Comparison of ENCODE assay signal across 16 cellular contexts in genomic region chr9:78187763-78188495, GRCh38. TPM values are rescaled to one million over a fixed set of nuclear protein-coding genes. Genes with fewer than 3 reads are reported as not detected.
DNase-seq lines count a peak whose midpoint lies in the region; ATAC-seq and TF ChIP-seq lines count a peak whose summit lies in the region.
"Had no signal": no experiment of that assay in that cellular context is flagged by ENCODE, and none has a peak within 500 bp of the region (broad histone marks: within the 10 kb centered on the region; RNA-seq: fewer than 3 reads in every experiment).

No MANE protein-coding gene starts in this region.

- POLR2A ChIA-PET in CD4-positive, alpha-beta memory T cell (lab: Charles Lee; ENCODE audit: partially characterized antibody), result interaction anchor here (0.8 kb wide), 1 partner anchor 12 kb away, joined by 3 read pairs; no protein-coding TSS in a partner anchor

- H3K36me3 Mint-ChIP-seq in brain, result no peaks in the 10 kb centered on the region
- no peaks in the 10 kb centered on the region for H3K36me3 Mint-ChIP-seq in CD4-positive, alpha-beta memory T cell
- H3K36me3 Mint-ChIP-seq: activated naive CD4-positive, alpha-beta T cell treated with anti-CD3 and anti-CD28 coated beads, Interleukin-2, amount 50 U/mL, for 72 hours; CD8-positive, alpha-beta T cell had no signal

- H3K27ac ChIP-seq in upper lobe of right lung, result no peak overlapping the region
- H3K27ac ChIP-seq in CD4-positive, alpha-beta memory T cell (ENCODE audit: low read depth, low read length), result no peak overlapping the region
- H3K27ac ChIP-seq: 22Rv1, parathyroid adenoma, stomach had no signal

- H3K9me3 Mint-ChIP-seq in brain, result no peaks in the 10 kb centered on the region
- no peaks in the 10 kb centered on the region for H3K9me3 Mint-ChIP-seq in CD4-positive, alpha-beta memory T cell
- H3K9me3 Mint-ChIP-seq: CD8-positive, alpha-beta T cell had no signal

- no peaks in the 10 kb centered on the region for H3K27me3 Mint-ChIP-seq in brain
- H3K27me3 Mint-ChIP-seq in CD4-positive, alpha-beta memory T cell, result no peaks in the 10 kb centered on the region

- peak overlapping the region in 3 of 5 experiments; percentile 49 to 85 (median 50) for H3K27ac Mint-ChIP-seq in brain
- H3K27ac Mint-ChIP-seq in CD4-positive, alpha-beta memory T cell, result peak overlapping the region in 1 of 7 donors; percentile 26
- H3K27ac Mint-ChIP-seq: activated naive CD4-positive, alpha-beta T cell treated with anti-CD3 and anti-CD28 coated beads, Interleukin-2, amount 50 U/mL, for 72 hours; CD8-positive, alpha-beta T cell had no signal

- peak overlapping the region in 1 of 5 experiments; percentile 33 for H3K4me3 Mint-ChIP-seq in brain
- peak overlapping the region in 1 of 8 donors; percentile 30 for H3K4me3 Mint-ChIP-seq in CD4-positive, alpha-beta memory T cell
- H3K4me3 Mint-ChIP-seq: CD8-positive, alpha-beta T cell had no signal

- H3K9me3 ChIP-seq in upper lobe of right lung, result no peaks in the 10 kb centered on the region
- no peaks in the 10 kb centered on the region for H3K9me3 ChIP-seq in CD4-positive, alpha-beta memory T cell (ENCODE audit: control insufficient read depth in 1 of 2, low read length in 2 of 2)
- H3K9me3 ChIP-seq: heart left ventricle, stomach had no signal

- intact Hi-C loops in upper lobe of right lung (cut with DNase I), result no loop called here
- intact Hi-C loops in CD4-positive, alpha-beta memory T cell (cut with micrococcal nuclease), result no loop called here

- TF ChIP-seq CTCF in brain (conservative IDR thresholded peaks at IDR 0.05) (no peak), upper lobe of right lung (IDR thresholded peaks at IDR 0.05) (no peak)

- H3K36me3 ChIP-seq in upper lobe of right lung, result no peaks in the 10 kb centered on the region
- no peaks in the 10 kb centered on the region for H3K36me3 ChIP-seq in CD4-positive, alpha-beta memory T cell (ENCODE audit: insufficient read depth, low read length)
- H3K36me3 ChIP-seq: heart left ventricle, stomach had no signal

- CTCF ChIA-PET in CD4-positive, alpha-beta memory T cell (lab: Charles Lee; ENCODE audit: partially characterized antibody), result no interaction called here

- peak; percentile 79 for ATAC-seq in upper lobe of right lung
- no peak for ATAC-seq in GM21515 (IDR thresholded peaks at IDR 0.05; ENCODE audit: unreplicated experiment)
- ATAC-seq: activated naive CD4-positive, alpha-beta T cell treated with anti-CD3 and anti-CD28 coated beads, Interleukin-2, amount 50 U/mL, for 72 hours; CD8-positive, alpha-beta T cell; heart left ventricle had no signal

- peaks cover 8% of the 10 kb centered on the region for H3K4me1 Mint-ChIP-seq in brain
- no peaks in the 10 kb centered on the region for H3K4me1 Mint-ChIP-seq in CD4-positive, alpha-beta memory T cell

- no peak overlapping the region for H3K4me3 ChIP-seq in upper lobe of right lung
- no peak overlapping the region for H3K4me3 ChIP-seq in CD4-positive, alpha-beta memory T cell (ENCODE audit: low read length in 2 of 2)
- H3K4me3 ChIP-seq: heart left ventricle, stomach had no signal

- no peaks in the 10 kb centered on the region for H3K27me3 ChIP-seq in upper lobe of right lung
- no peaks in the 10 kb centered on the region for H3K27me3 ChIP-seq in CD4-positive, alpha-beta memory T cell (ENCODE audit: insufficient read depth, low read length)
- H3K27me3 ChIP-seq: heart left ventricle, stomach had no signal

- no peaks in the 10 kb centered on the region for H3K4me1 ChIP-seq in upper lobe of right lung
- H3K4me1 ChIP-seq in CD4-positive, alpha-beta memory T cell (ENCODE audit: insufficient read depth, low read length), result no peaks in the 10 kb centered on the region
- H3K4me1 ChIP-seq: parathyroid adenoma, stomach had no signal

- DNase-seq in NCI-H2171 treated with DMSO at 0.1 percent for 48 hours (lab: John Stamatoyannopoulos, UW), result peak; percentile 70
- no peak for DNase-seq in NCI-H2171 (lab: John Stamatoyannopoulos, UW)
- DNase-seq in inferior parietal cortex (ENCODE audit: extremely low spot score), result peak; percentile 34
- DNase-seq in upper lobe of right lung, result peak; percentile 73
- no peak for DNase-seq in activated CD4-positive, alpha-beta T cell treated with anti-CD3 and anti-CD28 coated beads, Interleukin-2, amount 50 U/mL, for 48 hours
- DNase-seq in CD4-positive, alpha-beta memory T cell, result no peak
- DNase-seq: activated T-cell treated with anti-CD3 and anti-CD28 coated beads for 4 hours; CD8-positive, alpha-beta T cell; kidney; stomach had no signal

RNA-seq across cellular contexts. Expression of gene CEP78, which starts 47.9 kb away (rescaled TPM):
- polyA plus RNA-seq in brain (ENCODE audit: insufficient read depth, low read depth, low replicate concordance), result 16.7 TPM
- 12.1 TPM for total RNA-seq in upper lobe of right lung
- 10 to 100 TPM; 25.3 to 27.6 TPM for total RNA-seq in CD4-positive, alpha-beta memory T cell
- 10 to 100 TPM; 13.7 to 16.1 TPM for polyA plus RNA-seq in CD4-positive, alpha-beta memory T cell

Comparison
In these comparisons a context has a peak if more than half of its experiments do, and no peak if none do; other contexts are left out.
1. DNase-seq: peak in NCI-H2171 treated with DMSO at 0.1 percent for 48 hours (single experiment), inferior parietal cortex (single experiment) and upper lobe of right lung (single experiment); none in NCI-H2171 (single experiment), activated CD4-positive, alpha-beta T cell treated with anti-CD3 and anti-CD28 coated beads, Interleukin-2, amount 50 U/mL, for 48 hours (0 of 2) and CD4-positive, alpha-beta memory T cell (0 of 5).